19 cellular contexts compared by ENCODE assay signal in the genomic region with DNA sequence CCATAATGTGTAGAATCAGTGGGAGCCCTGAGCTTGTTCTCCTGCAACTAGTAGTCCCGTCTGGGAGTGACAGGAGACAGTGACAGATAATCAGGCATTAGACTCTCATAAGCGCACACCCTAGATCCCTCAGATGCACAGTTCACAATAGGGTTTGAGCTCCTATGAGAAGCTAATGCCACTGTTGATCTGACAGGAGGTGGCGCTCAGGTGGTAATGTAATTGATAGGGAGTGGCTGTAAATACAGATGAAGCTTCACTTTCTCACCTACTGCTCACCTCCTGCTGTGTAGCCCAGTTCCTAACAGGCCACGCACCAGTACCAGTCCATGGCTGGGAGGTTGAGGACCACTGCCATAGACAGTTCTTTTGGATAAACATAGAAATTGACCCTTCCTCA.
DNase-seq lines count a peak whose midpoint lies in the region; ATAC-seq and TF ChIP-seq lines count a peak whose summit lies in the region.
"Had no signal": no experiment of that assay in that cellular context is flagged by ENCODE, and none has a peak within 500 bp of the region (broad histone marks: within the 10 kb centered on the region; RNA-seq: fewer than 3 reads in every experiment).

No MANE protein-coding gene starts in this region.

- H3K18ac ChIP-seq in H9 (ENCODE audit: insufficient read length, low read depth, low read length) = no peak overlapping the region

- peaks cover 4 to 13% of the 10 kb centered on the region in 2 experiments; a peak in 4 of 5 replicates for H3K9me3 Mint-ChIP-seq in H9

- no peak overlapping the region for H2AFZ ChIP-seq in H9 (ENCODE audit: low read length)
- no peak overlapping the region for H2AFZ ChIP-seq in Karpas-422 (ENCODE audit: low read length)
- H2AFZ ChIP-seq: GM23248 had no signal

- no peak overlapping the region for H2BK12ac ChIP-seq in H9 (ENCODE audit: insufficient read length, low read depth, low read length)

- no peak overlapping the region for H4K8ac ChIP-seq in H9 (replicated peaks; ENCODE audit: insufficient read length, low read depth, low read length)

- H2BK20ac ChIP-seq in H9 (ENCODE audit: low read depth, low read length, poor library complexity, severe bottlenecking) = no peak overlapping the region

- H3K4me1 ChIP-seq in H9 (ENCODE audit: insufficient read depth, low read length) (no peaks in the 10 kb centered on the region), Karpas-422 (ENCODE audit: low read length) (no peaks in the 10 kb centered on the region), psoas muscle (no peaks in the 10 kb centered on the region)
- H3K4me1 ChIP-seq: BLaER1 treated with 17β-estradiol and CSF1 and Interleukin-3, amounts not matched to agents 10 nM and 100 nM had no signal

- H4K91ac ChIP-seq in H9 (ENCODE audit: insufficient read length, low read depth, low read length) = no peak overlapping the region

- peak; percentile 16; the same call in 1 of the 3 replicates for TF ChIP-seq CTCF in H9 (conservative IDR thresholded peaks at IDR 0.05)
- TF ChIP-seq CTCF in WERI-Rb-1 (IDR thresholded peaks at IDR 0.05; ENCODE audit: low read depth, low read length) = peak; percentile 36; the same call in 1 of the 2 replicates
- TF ChIP-seq CTCF in GM13977 (IDR thresholded peaks at IDR 0.05; ENCODE audit: extremely low read depth, insufficient read depth, missing control alignments) = no peak
- no peak for TF ChIP-seq CTCF in psoas muscle (IDR thresholded peaks at IDR 0.05)

- H2BK5ac ChIP-seq in H9 (ENCODE audit: insufficient read length, low read length) = no peak overlapping the region

- H3K27ac Mint-ChIP-seq in H9 = no peak overlapping the region

- ATAC-seq in left colon (peak; percentile 61), psoas muscle (no peak)

- H3K36me3 ChIP-seq in Karpas-422 (ENCODE audit: insufficient read depth, low read length) = no peaks in the 10 kb centered on the region
- peaks cover 4% of the 10 kb centered on the region; the same call in 1 of the 2 replicates for H3K36me3 ChIP-seq in WERI-Rb-1
- no peaks in the 10 kb centered on the region for H3K36me3 ChIP-seq in psoas muscle (ENCODE audit: insufficient read depth in 1 of 2, low read depth in 1 of 2)
- H3K36me3 ChIP-seq: BLaER1 treated with 17β-estradiol and CSF1 and Interleukin-3, amounts not matched to agents 10 nM and 100 nM had no signal

- no peak overlapping the region for H2AK5ac ChIP-seq in H9 (ENCODE audit: insufficient read length, low read length)

- no peak overlapping the region for H3K4ac ChIP-seq in H9 (ENCODE audit: low read depth, low read length)

- H2BK120ac ChIP-seq in H9 (ENCODE audit: low read depth, low read length, poor library complexity, severe bottlenecking) = no peak overlapping the region

- no peak overlapping the region for H3K14ac ChIP-seq in H9 (ENCODE audit: insufficient read depth, low read length)

- no peak overlapping the region for H2BK15ac ChIP-seq in H9 (ENCODE audit: low read depth, low read length)

- H3K79me1 ChIP-seq in H9 (ENCODE audit: insufficient read depth, low read depth, low read length, poor library complexity, severe bottlenecking) = no peaks in the 10 kb centered on the region

- intact Hi-C loops in left colon (cut with DNase I, micrococcal nuclease) (no loop called here), psoas muscle (cut with DNase I) (no loop called here)

- no peaks in the 10 kb centered on the region for H3K27me3 ChIP-seq in H9 (ENCODE audit: insufficient read depth, low read length)
- H3K27me3 ChIP-seq in Karpas-422 (ENCODE audit: low read length) = peaks cover 3% of the 10 kb centered on the region; the same call in 1 of the 2 replicates
- no peaks in the 10 kb centered on the region for H3K27me3 ChIP-seq in WERI-Rb-1 (ENCODE audit: insufficient read depth, low read depth, severe bottlenecking)
- no peaks in the 10 kb centered on the region for H3K27me3 ChIP-seq in psoas muscle (ENCODE audit: insufficient read depth in 3 of 3, low read length in 2 of 3)
- H3K27me3 ChIP-seq: BLaER1 treated with 17β-estradiol and CSF1 and Interleukin-3, amounts not matched to agents 10 nM and 100 nM had no signal

- no peak overlapping the region for H3K23ac ChIP-seq in H9 (ENCODE audit: insufficient read length, low read depth, low read length)

- no peak overlapping the region for H4K5ac ChIP-seq in H9 (ENCODE audit: insufficient read length, low read depth, low read length)

- no peak overlapping the region for H3T11ph ChIP-seq in H9 (ENCODE audit: low read length)

- no peak overlapping the region for H3K4me3 ChIP-seq in Karpas-422 (ENCODE audit: low read length)
- no peak overlapping the region for H3K4me3 ChIP-seq in WERI-Rb-1 (ENCODE audit: low read depth, low read length)
- no peak overlapping the region for H3K4me3 ChIP-seq in psoas muscle
- H3K4me3 ChIP-seq: BLaER1 treated with 17β-estradiol and CSF1 and Interleukin-3, amounts not matched to agents 10 nM and 100 nM; GM23248 had no signal

- H3K9me2 ChIP-seq in Karpas-422 (replicated peaks; ENCODE audit: insufficient read depth, low read length) = no peaks in the 10 kb centered on the region
- H3K9me2 ChIP-seq: SK-N-SH had no signal

- H3K79me2 ChIP-seq in H9 (ENCODE audit: insufficient read depth, low read length) (no peaks in the 10 kb centered on the region), Karpas-422 (ENCODE audit: low read length) (no peaks in the 10 kb centered on the region)

- no peaks in the 10 kb centered on the region for H3K9me3 ChIP-seq in H9 (ENCODE audit: control insufficient read depth, low read depth, low read length)
- H3K9me3 ChIP-seq in Karpas-422 (ENCODE audit: low read length) = 0 out of 2 replicates have a peak, but pooled peaks cover 3% of the 10 kb centered on the region
- no peaks in the 10 kb centered on the region for H3K9me3 ChIP-seq in WERI-Rb-1 (ENCODE audit: severe bottlenecking)
- no peaks in the 10 kb centered on the region for H3K9me3 ChIP-seq in psoas muscle
- H3K9me3 ChIP-seq: SK-N-SH had no signal

- no peak overlapping the region for H3K56ac ChIP-seq in H9 (ENCODE audit: insufficient read length, low read depth, low read length)

- no peaks in the 10 kb centered on the region for H4K20me1 ChIP-seq in H9 (ENCODE audit: control insufficient read depth, insufficient read depth, insufficient read length)
- no peaks in the 10 kb centered on the region for H4K20me1 ChIP-seq in Karpas-422 (ENCODE audit: insufficient read depth, low read depth, low read length)
- H4K20me1 ChIP-seq: BLaER1 treated with 17β-estradiol and CSF1 and Interleukin-3, amounts not matched to agents 10 nM and 100 nM had no signal

- DNase-seq in H9 = no peak
- DNase-seq in Karpas-422 = peak; percentile 46
- DNase-seq in WERI-Rb-1 = peak; percentile 70
- peak; percentile 31 to 54 for DNase-seq in left colon
- no peak for DNase-seq in retina
- DNase-seq in GM13977 (ENCODE audit: low spot score) = no peak
- DNase-seq in C1 segment of cervical spinal cord (lab: John Stamatoyannopoulos, UW) = no peak
- no peak for DNase-seq in psoas muscle
- DNase-seq: GM23248, KBM-7, NCI-H1417, NCI-H187, NCI-H226, NCI-H524 treated with DMSO at 0.1 percent for 48 hours, RPMI8226, SHP77 treated with DMSO at 0.1 percent for 48 hours, SK-N-SH, T-helper 1 cell had no signal

- H3K4me3 Mint-ChIP-seq in H9 = no peak overlapping the region

- WGBS in H9 (ENCODE audit: extremely low coverage, insufficient read length, low lambda C conversion rate) = no CpG with 5 or more reads among the region's 4 CpGs
- WGBS in psoas muscle, 3 donors = 89 to 94% (median 90%) methylated on average over 4 of the region's 4 CpGs

- H3K9ac ChIP-seq in H9 (ENCODE audit: extremely low read depth, insufficient read length, low read length) (no peak overlapping the region), Karpas-422 (ENCODE audit: low read length) (no peak overlapping the region)
- H3K9ac ChIP-seq: BLaER1 treated with 17β-estradiol and CSF1 and Interleukin-3, amounts not matched to agents 10 nM and 100 nM; GM23248; SK-N-SH had no signal

- no peaks in the 10 kb centered on the region for H3K23me2 ChIP-seq in H9 (ENCODE audit: insufficient read length, low read depth, low read length, poor library complexity, severe bottlenecking)

- H3K4me1 Mint-ChIP-seq in H9 = peaks cover under 1 to 7% of the 10 kb centered on the region in 2 experiments; a peak in 1 of 4 replicates

- peaks cover 3% of the 10 kb centered on the region for H3K27me3 Mint-ChIP-seq in H9 (ENCODE audit: low read depth)

- in situ Hi-C loops in GM13977 (cut with MboI; ENCODE audit: low pct_unique_long_range_greater_than_20kb, low sequenced_read_pairs, unreplicated experiment) = no loop called here

- peaks cover 0 to 2% (median 0%) of the 10 kb centered on the region in 3 experiments; a peak in 1 of 7 replicates for H3K36me3 Mint-ChIP-seq in H9 (ENCODE audit: insufficient read depth in 1 of 3, low read depth in 3 of 3)

- H3K4me2 ChIP-seq in H9 (ENCODE audit: insufficient read depth, insufficient read length, low read length) (no peak overlapping the region), Karpas-422 (ENCODE audit: low read depth, low read length, poor library complexity, severe bottlenecking) (no peak overlapping the region)
- H3K4me2 ChIP-seq: BLaER1 treated with 17β-estradiol and CSF1 and Interleukin-3, amounts not matched to agents 10 nM and 100 nM; SK-N-SH had no signal

- H3K27ac ChIP-seq in H9 (ENCODE audit: insufficient read length, low read depth, low read length) = no peak overlapping the region
- no peak overlapping the region for H3K27ac ChIP-seq in Karpas-422 (ENCODE audit: low read length)
- peak overlapping the region; percentile 51 for H3K27ac ChIP-seq in WERI-Rb-1
- H3K27ac ChIP-seq in psoas muscle = no peak overlapping the region
- H3K27ac ChIP-seq: BLaER1 treated with 17β-estradiol and CSF1 and Interleukin-3, amounts not matched to agents 10 nM and 100 nM; GM23248 had no signal

Comparison
In these comparisons a context has a peak if more than half of its experiments do, and no peak if none do; other contexts are left out.
1. DNase-seq: peak in Karpas-422 (single experiment), WERI-Rb-1 (single experiment) and left colon (2 of 2); none in H9 (single experiment), retina (single experiment), GM13977 (single experiment), C1 segment of cervical spinal cord (0 of 14) and psoas muscle (0 of 2).
2. CTCF ChIP-seq: peak in H9 (single experiment) and WERI-Rb-1 (single experiment); none in GM13977 (single experiment) and psoas muscle (single experiment).